ENCODE assay signal across 20 cellular contexts in the genomic region with DNA sequence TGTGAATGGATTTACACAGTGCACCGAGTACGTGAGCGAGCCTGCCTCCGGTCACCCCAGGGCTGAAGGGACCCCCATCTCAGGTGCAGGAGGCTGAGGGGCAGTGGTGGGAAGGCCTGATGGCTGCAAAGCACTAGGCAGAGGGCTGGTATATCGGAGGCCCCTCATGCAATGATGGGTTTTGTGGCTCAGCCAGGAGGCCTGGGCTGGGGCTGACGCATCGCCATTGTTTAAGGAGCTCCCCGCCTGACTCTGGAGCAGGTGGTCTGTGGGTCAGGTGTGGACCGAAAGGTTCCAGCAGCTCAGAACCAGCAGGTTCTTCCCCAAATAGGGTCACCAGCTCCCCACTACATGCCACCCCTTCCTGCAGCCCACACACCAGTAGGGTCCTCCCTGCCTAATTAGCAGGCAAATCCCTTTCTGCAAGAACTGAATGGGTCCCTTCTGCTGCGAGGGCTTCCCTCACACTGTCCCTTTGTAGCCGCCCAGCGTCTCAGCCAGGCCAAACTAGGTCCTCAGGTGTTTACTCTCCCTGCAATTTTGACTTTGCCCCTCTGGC.
"Had no signal": no experiment of that assay in that cellular context is flagged by ENCODE, and none has a peak within 500 bp of the region (broad histone marks: within the 10 kb centered on the region; RNA-seq: fewer than 3 reads in every experiment).

No MANE protein-coding gene starts in this region.

- H3K27ac ChIP-seq: KMS-11, VCaP had no signal

- ATAC-seq: activated CD4-positive, alpha-beta T cell treated with anti-CD3 and anti-CD28 coated beads for 36 hours; activated CD8-positive, alpha-beta T cell treated with anti-CD3 and anti-CD28 coated beads, Interleukin-2, amount 10 ng/mL, durations not matched to agents 7 days and 5 days had no signal

- DNase-seq: activated CD4-positive, alpha-beta T cell treated with anti-CD3 and anti-CD28 coated beads for 36 hours; activated CD4-positive, alpha-beta T cell treated with anti-CD3 and anti-CD28 coated beads, Interleukin-2, amount 50 U/mL, for 1 hour; activated CD4-positive, CD25-positive, alpha-beta regulatory T cell; activated CD8-positive, alpha-beta memory T cell treated with anti-CD3 and anti-CD28 coated beads, Interleukin-2, amount 50 U/mL, for 48 hours; activated CD8-positive, alpha-beta T cell treated with anti-CD3 and anti-CD28 coated beads, Interleukin-2, amount 10 ng/mL, durations not matched to agents 7 days and 5 days; activated naive CD4-positive, alpha-beta T cell treated with Interleukin-2 at 50 U/mL for 16 hours; activated T-cell treated with anti-CD3 and anti-CD28 coated beads, Interleukin-2, amount 50 U/mL, for 1 hour; amygdala; NCI-H1092; NCI-H1417; NCI-H1930; NCI-H2171 treated with DMSO at 0.1 percent for 48 hours; NCI-H345; NCI-H510A; NCI-H526 treated with DMSO at 0.1 percent for 48 hours; NCI-H82; SIG-M5; T-helper 1 cell had no signal
